ENCODE assay signal across 1 cellular context in the genomic region with DNA sequence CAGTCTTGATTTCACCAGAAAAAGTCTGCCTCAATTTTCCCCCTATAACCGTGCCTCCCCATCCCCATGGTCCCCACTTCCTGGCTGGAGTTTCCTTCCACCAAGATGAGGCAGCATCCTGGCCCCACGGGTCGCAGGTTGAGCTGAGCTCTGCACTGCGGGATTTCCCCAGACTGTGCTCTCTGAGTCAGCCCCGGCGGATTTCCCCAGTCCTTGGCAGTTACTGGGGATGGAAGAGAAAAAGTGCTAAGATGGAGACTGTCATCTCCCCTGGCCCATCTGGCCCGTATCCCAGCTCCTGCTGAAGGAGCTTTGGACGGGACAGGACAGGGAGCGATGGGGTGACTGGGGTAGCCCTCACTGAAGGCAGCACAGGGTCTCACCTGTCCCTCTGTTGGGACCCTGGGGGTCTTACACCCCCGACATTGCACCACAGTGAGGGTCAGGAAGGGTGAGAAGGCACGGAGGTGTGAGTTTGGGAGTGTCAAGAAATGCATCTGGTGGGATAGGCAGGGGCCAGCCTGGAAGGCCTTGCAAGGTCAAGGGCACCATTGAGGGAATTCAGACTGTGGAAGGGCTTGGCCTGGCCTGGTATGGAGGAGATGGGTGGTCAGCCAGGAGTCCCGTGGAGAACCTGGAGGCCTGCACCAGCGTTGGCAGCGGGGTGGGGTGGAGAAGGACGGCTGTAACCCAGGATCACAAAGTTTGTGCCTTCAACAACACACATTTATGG.
TF ChIP-seq lines count a peak whose summit lies in the region.

No MANE protein-coding gene starts in this region.

TF ChIP-seq in A549, 52 proteins besides CTCF, POLR2A, EP300 and RAD21:
- TF ChIP-seq FOXS1 (CRISPR knock-in tag; IDR thresholded peaks at IDR 0.05), result no peak
- TF ChIP-seq SREBF2 (IDR thresholded peaks at IDR 0.05), result no peak
- TF ChIP-seq RFX5 (IDR thresholded peaks at IDR 0.05), result no peak
- no peak for TF ChIP-seq NFE2L2 (conservative IDR thresholded peaks at IDR 0.05; ENCODE audit: low read length)
- TF ChIP-seq ZSCAN20 (CRISPR knock-in tag; IDR thresholded peaks at IDR 0.05), result no peak
- TF ChIP-seq EHF (CRISPR knock-in tag; IDR thresholded peaks at IDR 0.05), result no peak
- TF ChIP-seq CHD2 (IDR thresholded peaks at IDR 0.05; ENCODE audit: low read length, partially characterized antibody), result no peak
- no peak for TF ChIP-seq GATA3 (IDR thresholded peaks at IDR 0.05; ENCODE audit: borderline replicate concordance)
- TF ChIP-seq HOXB5 (CRISPR knock-in tag; IDR thresholded peaks at IDR 0.05), result no peak
- no peak for TF ChIP-seq BHLHE40 (IDR thresholded peaks at IDR 0.05; ENCODE audit: low read depth, low read length)
- TF ChIP-seq JUNB (IDR thresholded peaks at IDR 0.05), result no peak
- TF ChIP-seq MYC (IDR thresholded peaks at IDR 0.05; ENCODE audit: borderline replicate concordance, low read length), result no peak
- TF ChIP-seq RCOR1 (IDR thresholded peaks at IDR 0.05; ENCODE audit: low read depth, low read length), result no peak
- TF ChIP-seq ZNF302 (CRISPR knock-in tag; IDR thresholded peaks at IDR 0.05), result no peak
